8 cellular contexts compared by ENCODE assay signal in genomic region chr15:61195116-61196002, GRCh38. TPM values are rescaled to one million over a fixed set of nuclear protein-coding genes. Genes with fewer than 3 reads are reported as not detected.
DNase-seq lines count a peak whose midpoint lies in the region; ATAC-seq and TF ChIP-seq lines count a peak whose summit lies in the region.

No MANE protein-coding gene starts in this region.

- H3K14ac ChIP-seq in neuronal stem cell (ENCODE audit: low read length): no peak overlapping the region

- H3K9me3 ChIP-seq in colonic mucosa: no peaks in the 10 kb centered on the region
- no peaks in the 10 kb centered on the region for H3K9me3 ChIP-seq in neuronal stem cell (replicated peaks in 1 of 2; ENCODE audit: control insufficient read depth in 2 of 2, insufficient read depth in 1 of 2, low read depth in 1 of 2, low read length in 2 of 2)

- H3K4me1 ChIP-seq in colonic mucosa (no peaks in the 10 kb centered on the region), neuronal stem cell (ENCODE audit: control insufficient read depth in 2 of 2, insufficient read depth in 1 of 2, low read depth in 1 of 2, low read length in 2 of 2) (no peaks in the 10 kb centered on the region)

- no peak overlapping the region for H3K4me2 ChIP-seq in neuronal stem cell (ENCODE audit: insufficient read depth, low read length, poor library complexity, severe bottlenecking)

- H3K4me3 ChIP-seq in AG09309 (ENCODE audit: control insufficient read depth, low read depth, low read length) (no peak overlapping the region), colonic mucosa (no peak overlapping the region), neuronal stem cell (ENCODE audit: low read length in 2 of 2) (no peak overlapping the region)

- H3K36me3 ChIP-seq in colonic mucosa (no peaks in the 10 kb centered on the region), neuronal stem cell (replicated peaks in 1 of 2; ENCODE audit: control insufficient read depth in 2 of 2, insufficient read depth in 2 of 2, low read length in 2 of 2) (no peaks in the 10 kb centered on the region)

- no peak overlapping the region for H3K18ac ChIP-seq in neuronal stem cell (ENCODE audit: low read length)

- no peaks in the 10 kb centered on the region for H3K79me1 ChIP-seq in neuronal stem cell (ENCODE audit: low read depth, low read length)

- DNase-seq in AG09309 (ENCODE audit: low read depth): peak; percentile 8
- peak; percentile 7 for DNase-seq in GM04504 (ENCODE audit: low read depth)
- DNase-seq in NCI-H460 (ENCODE audit: extremely low read depth, low read depth): peak; percentile 55
- peak; percentile 21 for DNase-seq in colonic mucosa
- peak; percentile 6 for DNase-seq in neuronal stem cell (ENCODE audit: low spot score)
- DNase-seq in effector CD8-positive, alpha-beta T cell (lab: John Stamatoyannopoulos, UW): no peak
- DNase-seq in NK-92 treated with Interleukin-12 subunit alpha and Interleukin-12 subunit beta, amount 100 ng/mL, for 24 hours (lab: John Stamatoyannopoulos, UW): no peak

- WGBS in neuronal stem cell (ENCODE audit: extremely low coverage in 2 of 2, insufficient read length in 2 of 2, insufficient replicate concordance in 1 of 2), 2 donors: no CpG with 5 or more reads among the region's 10 CpGs

- intact Hi-C loops in colonic mucosa (cut with DNase I): no loop called here

- H3K9ac ChIP-seq in colonic mucosa (ENCODE audit: low read depth in 2 of 2, low read length in 2 of 2) (no peak overlapping the region), neuronal stem cell (ENCODE audit: low read depth, low read length, poor library complexity) (no peak overlapping the region)

- H2BK5ac ChIP-seq in neuronal stem cell (ENCODE audit: low read length): no peak overlapping the region

- no peak overlapping the region for H2AFZ ChIP-seq in neuronal stem cell (ENCODE audit: low read length)

- no peak for ATAC-seq in HG03520 (IDR thresholded peaks at IDR 0.05; ENCODE audit: unreplicated experiment)

- H3K4ac ChIP-seq in neuronal stem cell (ENCODE audit: low read length): no peak overlapping the region

- no peak overlapping the region for H2BK120ac ChIP-seq in neuronal stem cell (ENCODE audit: low read depth, low read length)

- peak; percentile 70 for TF ChIP-seq CTCF in AG09309 (IDR thresholded peaks at IDR 0.05; ENCODE audit: control insufficient read depth, insufficient read depth, low read depth, low read length, missing control alignments)
- peak; percentile 53 for TF ChIP-seq CTCF in colonic mucosa (IDR thresholded peaks at IDR 0.05)

- no peak overlapping the region for H2BK15ac ChIP-seq in neuronal stem cell (ENCODE audit: low read length)

- no peaks in the 10 kb centered on the region for H3K27me3 ChIP-seq in colonic mucosa
- no peaks in the 10 kb centered on the region for H3K27me3 ChIP-seq in neuronal stem cell (ENCODE audit: control insufficient read depth in 3 of 3, insufficient read depth in 3 of 3, low read depth in 1 of 3, low read length in 3 of 3)

- H4K91ac ChIP-seq in neuronal stem cell (ENCODE audit: low read depth, low read length, poor library complexity): no peak overlapping the region

- no peak overlapping the region for H3K23ac ChIP-seq in neuronal stem cell (ENCODE audit: low read depth, low read length, poor library complexity)

- no peak overlapping the region for H2BK12ac ChIP-seq in neuronal stem cell (ENCODE audit: low read length)

- no peak overlapping the region for H4K8ac ChIP-seq in neuronal stem cell (ENCODE audit: low read depth, low read length)

- no peak overlapping the region for H2AK5ac ChIP-seq in neuronal stem cell (ENCODE audit: low read depth, low read length)

- H3K27ac ChIP-seq in colonic mucosa (no peak overlapping the region), neuronal stem cell (replicated peaks; ENCODE audit: low read length) (no peak overlapping the region)

RNA-seq across cellular contexts. Expression of gene RORA, which starts 33.7 kb away (rescaled TPM):
- 20.3 and 22.4 TPM in 2 replicates for total RNA-seq in NCI-H460 (2014; rRNA removed; shearing (Covaris generic))
- polyA plus RNA-seq in NCI-H460 (2014; cell fraction: nucleus; rRNA removed): 12.5 and 15.0 TPM in 2 replicates
- total RNA-seq in colonic mucosa: 1 to 10 TPM; 3.6 to 9.1 TPM
- polyA plus RNA-seq in neuronal stem cell (2013, experiment 1 of 2): 2.7 TPM
- 2.6 TPM for polyA plus RNA-seq in neuronal stem cell (2013, experiment 2 of 2)

Comparison
In these comparisons a context has a peak if more than half of its experiments do, and no peak if none do; other contexts are left out.
1. DNase-seq: peak in AG09309 (single experiment), GM04504 (single experiment), NCI-H460 (single experiment), colonic mucosa (single experiment) and neuronal stem cell (single experiment); none in effector CD8-positive, alpha-beta T cell (single experiment) and NK-92 treated with Interleukin-12 subunit alpha and Interleukin-12 subunit beta, amount 100 ng/mL, for 24 hours (single experiment).